Comparison of ENCODE assay signal across 26 cellular contexts in the genomic region with DNA sequence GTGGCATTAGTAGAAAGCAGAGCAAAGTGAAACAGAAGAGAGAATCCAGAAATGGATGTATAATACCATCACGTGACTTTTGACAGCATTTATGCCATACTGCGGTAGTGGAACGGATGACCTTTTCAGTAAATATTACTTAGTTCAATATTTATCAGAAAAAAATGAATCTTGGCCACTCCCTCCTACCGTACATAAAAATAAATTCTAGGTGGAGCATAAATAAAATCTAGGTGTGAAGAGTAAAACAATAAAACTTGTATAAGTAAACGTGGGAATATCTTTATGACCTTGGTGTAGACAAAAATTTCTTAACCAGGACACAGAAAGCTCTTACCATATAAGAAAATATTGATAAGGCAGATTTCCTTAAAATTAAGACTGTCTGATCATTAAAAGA.
"Had no signal": no experiment of that assay in that cellular context is flagged by ENCODE, and none has a peak within 500 bp of the region (broad histone marks: within the 10 kb centered on the region; RNA-seq: fewer than 3 reads in every experiment).

No MANE protein-coding gene starts in this region.

- H3K27ac Mint-ChIP-seq: memory B cell, natural killer cell, nephron progenitor cell, neural progenitor cell, progenitor cell of endocrine pancreas had no signal

- H3K27me3 Mint-ChIP-seq: memory B cell, naive B cell, progenitor cell of endocrine pancreas had no signal

- ATAC-seq: natural killer cell, right lobe of liver, upper lobe of right lung had no signal

- H3K4me3 ChIP-seq: left ventricle myocardium inferior, neural progenitor cell, right atrium auricular region, right lobe of liver, smooth muscle cell, stomach, testis, thyroid gland, upper lobe of right lung had no signal

- H3K4me1 Mint-ChIP-seq: neural progenitor cell had no signal

- H3K9me3 ChIP-seq: left ventricle myocardium inferior, right lobe of liver, testis, thyroid gland, upper lobe of right lung had no signal

- DNase-seq: head of caudate nucleus; hippocampal formation; immature natural killer cell; kidney; left ventricle myocardium inferior; midbrain; naive B cell; natural killer cell; nephron progenitor cell; occipital lobe; right lobe of liver; stimulated activated CD4-positive, alpha-beta T cell treated with anti-CD3 and anti-CD28 coated beads, Interleukin-1b, Interleukin-23, amount 100 ng/mL, for 48 hours; stimulated activated CD4-positive, alpha-beta T cell treated with anti-CD3 and anti-CD28 coated beads, Interleukin-2, amount 100 ng/mL, for 48 hours; stimulated activated CD4-positive, alpha-beta T cell treated with anti-CD3 and anti-CD28 coated beads, Interleukin-4, amount 100 ng/mL, for 4 hours; stimulated activated CD8-positive, alpha-beta memory T cell treated with anti-CD3 and anti-CD28 coated beads, Interleukin-4, amount 100 ng/mL, for 48 hours; stimulated activated naive CD4-positive, alpha-beta T cell; stomach; testis; thyroid gland; trophoblast cell; upper lobe of right lung had no signal

- H3K4me1 ChIP-seq: testis had no signal

- H3K4me3 Mint-ChIP-seq: immature natural killer cell, memory B cell, naive B cell, natural killer cell, nephron progenitor cell, neural progenitor cell had no signal
